In the genomic region with DNA sequence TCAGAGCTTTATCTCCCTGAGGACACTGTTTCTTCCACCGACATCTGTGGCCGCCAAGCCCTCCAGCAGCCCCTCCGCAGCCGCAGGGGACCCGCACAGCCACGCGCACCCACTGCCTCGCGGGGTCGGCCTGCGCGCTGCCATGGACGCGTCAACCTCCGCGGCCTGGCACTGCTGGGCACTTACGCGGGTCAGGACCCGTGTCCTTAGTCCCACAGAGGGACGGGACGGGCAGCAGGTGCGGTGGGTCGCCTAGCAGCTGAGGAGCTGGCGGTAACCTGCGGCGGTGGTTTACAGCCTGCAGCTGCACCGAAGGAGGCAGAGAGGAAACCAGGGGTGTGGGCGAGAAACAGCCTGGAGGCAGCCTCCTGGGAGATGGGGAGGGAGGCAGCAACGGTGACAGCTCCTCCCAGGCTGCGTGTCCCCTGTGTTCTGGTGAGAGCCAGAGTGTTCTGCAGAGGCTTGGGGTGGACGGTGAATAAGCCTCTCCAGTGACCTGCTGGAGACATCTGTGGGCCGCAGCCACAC, we compare ENCODE assay signal across 14 cellular contexts.
"Had no signal": no experiment of that assay in that cellular context is flagged by ENCODE, and none has a peak within 500 bp of the region (broad histone marks: within the 10 kb centered on the region; RNA-seq: fewer than 3 reads in every experiment).

No MANE protein-coding gene starts in this region.

- H3K4me3 ChIP-seq: esophagus muscularis mucosa, gastrocnemius medialis, spleen, tibial artery had no signal

- H3K4me1 ChIP-seq: esophagus muscularis mucosa, gastrocnemius medialis, spleen, tibial artery had no signal

- DNase-seq: effector memory CD8-positive, alpha-beta T cell; gastrocnemius medialis; mammary epithelial cell; naive thymus-derived CD4-positive, alpha-beta T cell; posterior cingulate gyrus; spleen; stimulated activated CD4-positive, alpha-beta T cell treated with anti-CD3 and anti-CD28 coated beads, Interleukin-15, amount 100 ng/mL, for 24 hours; stimulated activated CD4-positive, alpha-beta T cell treated with anti-CD3 and anti-CD28 coated beads, Interleukin-1b, Interleukin-23, amount 100 ng/mL, for 48 hours; stimulated activated CD4-positive, alpha-beta T cell treated with anti-CD3 and anti-CD28 coated beads, Interleukin-4, amount 100 ng/mL, for 24 hours; tibial artery had no signal

- H3K36me3 ChIP-seq: esophagus muscularis mucosa, gastrocnemius medialis, spleen, tibial artery had no signal

- H3K27ac ChIP-seq: epithelial cell of prostate, esophagus muscularis mucosa, gastrocnemius medialis, spleen, tibial artery had no signal

- H3K27me3 ChIP-seq: gastrocnemius medialis, spleen, tibial artery had no signal

- ATAC-seq: effector memory CD8-positive, alpha-beta T cell; gastrocnemius medialis; naive thymus-derived CD4-positive, alpha-beta T cell; sciatic nerve; stimulated activated memory B cell treated with anti-CD40 and anti-IgM and Interleukin-4, amounts not matched to agents 10 μg/mL and 1 μg/mL and 100 μg/mL, for 72 hours had no signal

- H3K9me3 ChIP-seq: esophagus muscularis mucosa, gastrocnemius medialis had no signal
